In the genomic region with DNA sequence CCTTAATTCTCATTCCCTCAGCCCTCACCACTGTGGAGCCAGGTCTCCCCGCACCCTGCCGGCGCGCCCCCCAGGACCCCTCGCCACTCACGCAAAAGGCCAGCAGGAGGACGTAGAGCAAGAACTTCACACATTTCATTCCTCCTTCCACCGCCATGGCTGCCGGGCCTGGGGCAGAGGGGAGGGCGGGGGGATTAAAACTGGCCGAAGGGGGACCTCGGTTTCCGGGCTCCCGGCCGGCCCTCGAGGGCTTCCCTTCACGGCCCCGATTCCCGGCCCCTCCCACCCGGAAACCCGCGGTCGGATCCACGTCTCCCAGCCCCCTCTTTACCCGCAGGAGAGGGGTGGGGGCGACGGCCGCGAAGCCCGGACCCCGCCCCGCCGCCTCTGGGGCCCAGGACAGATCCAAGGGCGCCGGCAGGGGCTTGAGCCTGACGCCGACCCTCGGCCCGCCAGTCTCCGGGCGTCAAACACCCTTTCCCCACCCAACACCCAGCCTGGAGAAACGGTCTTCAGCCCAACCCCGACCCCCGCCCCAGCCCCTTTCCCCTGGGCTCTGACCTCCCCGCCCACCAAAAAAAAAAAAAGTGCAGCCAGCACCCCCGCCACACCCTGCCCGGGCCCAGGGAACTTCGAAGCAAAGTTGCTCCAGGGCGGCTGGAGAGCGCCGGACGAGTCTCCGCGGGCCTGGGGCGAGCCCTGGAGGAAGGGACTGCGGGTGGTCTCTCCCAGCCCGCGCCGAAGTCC, we compare ENCODE assay signal across 8 cellular contexts. TPM values are rescaled to one million over a fixed set of nuclear protein-coding genes. Genes with fewer than 3 reads are reported as not detected.
DNase-seq lines count a peak whose midpoint lies in the region; ATAC-seq and TF ChIP-seq lines count a peak whose summit lies in the region.

No MANE protein-coding gene starts in this region.

- H3K4me2 ChIP-seq in neural cell (ENCODE audit: low read length), result peak overlapping the region; percentile 90

- peaks cover 3% of the 10 kb centered on the region for H3K36me3 ChIP-seq in neural cell (ENCODE audit: insufficient read depth, low read length)

- peak overlapping the region; percentile 87 for H3K4me3 Mint-ChIP-seq in activated CD4-positive, alpha-beta memory T cell treated with anti-CD3 and anti-CD28 coated beads, Interleukin-2, amount 10 ng/mL, durations not matched to agents 7 days and 5 days

- H3K4me3 ChIP-seq in HL-60 (replicated peaks; ENCODE audit: insufficient read depth, low read length) (peak overlapping the region; percentile 57), neural cell (ENCODE audit: low read length) (peak overlapping the region; percentile 91)

- no peaks in the 10 kb centered on the region for H3K9me2 ChIP-seq in neural cell (ENCODE audit: insufficient read depth, low read length)

- no peak for TF ChIP-seq RAD21 in neural cell (conservative IDR thresholded peaks at IDR 0.05)

- peaks cover 44% of the 10 kb centered on the region for H3K4me1 Mint-ChIP-seq in activated CD4-positive, alpha-beta memory T cell treated with anti-CD3 and anti-CD28 coated beads, Interleukin-2, amount 10 ng/mL, durations not matched to agents 7 days and 5 days

- no peaks in the 10 kb centered on the region for H3F3A ChIP-seq in neural cell (ENCODE audit: insufficient read depth, low read length, poor library complexity, severe bottlenecking)

- POLR2A ChIA-PET in activated CD4-positive, alpha-beta memory T cell treated with anti-CD3 and anti-CD28 coated beads, Interleukin-2, amount 10 ng/mL, durations not matched to agents 7 days and 5 days (lab: Charles Lee), result interaction anchor here (1.0 to 3.0 kb wide), 9 partner anchors 10 to 375 kb away, joined by 3 to 84 read pairs (median 10); a partner anchor contains a TSS

- CTCF ChIA-PET in activated CD4-positive, alpha-beta memory T cell treated with anti-CD3 and anti-CD28 coated beads, Interleukin-2, amount 10 ng/mL, durations not matched to agents 7 days and 5 days (lab: Charles Lee), result interaction anchor here (1.1 to 3.0 kb wide), 3 partner anchors 8 to 10 kb away, joined by 3 to 54 read pairs (median 16); a partner anchor contains a TSS

- peaks cover 17% of the 10 kb centered on the region for H3K36me3 Mint-ChIP-seq in activated CD4-positive, alpha-beta memory T cell treated with anti-CD3 and anti-CD28 coated beads, Interleukin-2, amount 10 ng/mL, durations not matched to agents 7 days and 5 days (ENCODE audit: low read depth)

- H3K27me3 Mint-ChIP-seq in activated CD4-positive, alpha-beta memory T cell treated with anti-CD3 and anti-CD28 coated beads, Interleukin-2, amount 10 ng/mL, durations not matched to agents 7 days and 5 days, result no peaks in the 10 kb centered on the region

- DNase-seq in COR-L47 (lab: John Stamatoyannopoulos, UW), result peak; percentile 27
- DNase-seq in HL-60 (ENCODE audit: low read depth in 1 of 2, low spot score in 1 of 2), result no peak
- peak; percentile 37 for DNase-seq in activated CD4-positive, alpha-beta memory T cell treated with anti-CD3 and anti-CD28 coated beads, Interleukin-2, amount 10 ng/mL, durations not matched to agents 7 days and 5 days
- DNase-seq in foreskin melanocyte, result peak; percentile 75
- DNase-seq in GM13976 (ENCODE audit: low spot score), result no peak
- no peak for DNase-seq in NCI-H1048 (lab: John Stamatoyannopoulos, UW)

- no peaks in the 10 kb centered on the region for H3K9me3 Mint-ChIP-seq in activated CD4-positive, alpha-beta memory T cell treated with anti-CD3 and anti-CD28 coated beads, Interleukin-2, amount 10 ng/mL, durations not matched to agents 7 days and 5 days

- ATAC-seq in GM18907 (IDR thresholded peaks at IDR 0.05; ENCODE audit: unreplicated experiment), result peak; percentile 16

- TF ChIP-seq CTCF in HL-60 (IDR thresholded peaks at IDR 0.05; ENCODE audit: insufficient read depth, low read length), result no peak
- no peak for TF ChIP-seq CTCF in neural cell (IDR thresholded peaks at IDR 0.05; ENCODE audit: poor library complexity, severe bottlenecking)
- TF ChIP-seq CTCF in GM13976 (IDR thresholded peaks at IDR 0.05; ENCODE audit: borderline replicate concordance, control extremely low read depth, extremely low read depth, insufficient read depth, missing control alignments), result no peak

- in situ Hi-C loops in GM13976 (cut with MboI; ENCODE audit: low sequenced_read_pairs, unreplicated experiment), result no loop called here

- no peak for TF ChIP-seq EP300 in neural cell (conservative IDR thresholded peaks at IDR 0.05; ENCODE audit: poor library complexity, severe bottlenecking)

- H3K27ac ChIP-seq in HL-60 (replicated peaks) (peak overlapping the region; percentile 86), neural cell (ENCODE audit: low read length) (peak overlapping the region; percentile 100)

- H3K79me2 ChIP-seq in neural cell (replicated peaks; ENCODE audit: insufficient read depth, low read length), result peaks cover 24% of the 10 kb centered on the region

- no peaks in the 10 kb centered on the region for H4K20me1 ChIP-seq in neural cell (ENCODE audit: insufficient read depth)

- peak overlapping the region; percentile 57 for H3K27ac Mint-ChIP-seq in activated CD4-positive, alpha-beta memory T cell treated with anti-CD3 and anti-CD28 coated beads, Interleukin-2, amount 10 ng/mL, durations not matched to agents 7 days and 5 days

- H3K9me3 ChIP-seq in neural cell (ENCODE audit: low read length), result no peaks in the 10 kb centered on the region

- H3K27me3 ChIP-seq in HL-60 (ENCODE audit: insufficient read depth, poor library complexity, severe bottlenecking) (no peaks in the 10 kb centered on the region), neural cell (ENCODE audit: insufficient read depth, low read depth, low read length) (no peaks in the 10 kb centered on the region)

- H2AFZ ChIP-seq in neural cell (ENCODE audit: low read depth, low read length), result no peak overlapping the region

- peak overlapping the region; percentile 97 for H3K9ac ChIP-seq in neural cell (ENCODE audit: low read length)

TF ChIP-seq in neural cell, 6 proteins besides CTCF, POLR2A, EP300 and RAD21:
- TF ChIP-seq POLR2AphosphoS5 (IDR thresholded peaks at IDR 0.05) (peak; percentile 29), EZH2 (IDR thresholded peaks at IDR 0.05; ENCODE audit: borderline replicate concordance, insufficient read depth, low read length, poor library complexity, severe bottlenecking) (no peak), SMC3 (conservative IDR thresholded peaks at IDR 0.05; ENCODE audit: poor library complexity) (no peak), MXI1 (conservative IDR thresholded peaks at IDR 0.05; ENCODE audit: poor library complexity, severe bottlenecking) (no peak), TAF1 (IDR thresholded peaks at IDR 0.05; ENCODE audit: low read depth) (peak; percentile 16)
- TF ChIP-seq, protein P1, sequence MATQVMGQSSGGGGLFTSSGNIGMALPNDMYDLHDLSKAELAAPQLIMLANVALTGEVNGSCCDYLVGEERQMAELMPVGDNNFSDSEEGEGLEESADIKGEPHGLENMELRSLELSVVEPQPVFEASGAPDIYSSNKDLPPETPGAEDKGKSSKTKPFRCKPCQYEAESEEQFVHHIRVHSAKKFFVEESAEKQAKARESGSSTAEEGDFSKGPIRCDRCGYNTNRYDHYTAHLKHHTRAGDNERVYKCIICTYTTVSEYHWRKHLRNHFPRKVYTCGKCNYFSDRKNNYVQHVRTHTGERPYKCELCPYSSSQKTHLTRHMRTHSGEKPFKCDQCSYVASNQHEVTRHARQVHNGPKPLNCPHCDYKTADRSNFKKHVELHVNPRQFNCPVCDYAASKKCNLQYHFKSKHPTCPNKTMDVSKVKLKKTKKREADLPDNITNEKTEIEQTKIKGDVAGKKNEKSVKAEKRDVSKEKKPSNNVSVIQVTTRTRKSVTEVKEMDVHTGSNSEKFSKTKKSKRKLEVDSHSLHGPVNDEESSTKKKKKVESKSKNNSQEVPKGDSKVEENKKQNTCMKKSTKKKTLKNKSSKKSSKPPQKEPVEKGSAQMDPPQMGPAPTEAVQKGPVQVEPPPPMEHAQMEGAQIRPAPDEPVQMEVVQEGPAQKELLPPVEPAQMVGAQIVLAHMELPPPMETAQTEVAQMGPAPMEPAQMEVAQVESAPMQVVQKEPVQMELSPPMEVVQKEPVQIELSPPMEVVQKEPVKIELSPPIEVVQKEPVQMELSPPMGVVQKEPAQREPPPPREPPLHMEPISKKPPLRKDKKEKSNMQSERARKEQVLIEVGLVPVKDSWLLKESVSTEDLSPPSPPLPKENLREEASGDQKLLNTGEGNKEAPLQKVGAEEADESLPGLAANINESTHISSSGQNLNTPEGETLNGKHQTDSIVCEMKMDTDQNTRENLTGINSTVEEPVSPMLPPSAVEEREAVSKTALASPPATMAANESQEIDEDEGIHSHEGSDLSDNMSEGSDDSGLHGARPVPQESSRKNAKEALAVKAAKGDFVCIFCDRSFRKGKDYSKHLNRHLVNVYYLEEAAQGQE (IDR thresholded peaks at IDR 0.05; ENCODE audit: borderline replicate concordance), result no peak
TF ChIP-seq in neural cell: peak in this region for 2.

RNA-seq across cellular contexts. Expression of a gene that starts 0.5 kb away (rescaled TPM):
- 100 to 1,000 TPM; 177 to 185 TPM for total RNA-seq in activated CD4-positive, alpha-beta memory T cell treated with anti-CD3 and anti-CD28 coated beads, Interleukin-2, amount 10 ng/mL, durations not matched to agents 7 days and 5 days
- 217 and 246 TPM in 2 replicates for polyA plus RNA-seq in neural cell
- 108 and 122 TPM in 2 replicates for polyA minus RNA-seq in neural cell

RNA-seq across cellular contexts. Expression of a gene that starts 8.2 kb away (rescaled TPM):
- 10 to 100 TPM in 1 of 2 experiments, 1 to 10 TPM in 1; 9.5 to 10.5 TPM for total RNA-seq in activated CD4-positive, alpha-beta memory T cell treated with anti-CD3 and anti-CD28 coated beads, Interleukin-2, amount 10 ng/mL, durations not matched to agents 7 days and 5 days
- polyA plus RNA-seq in neural cell, result 3.4 and 6.6 TPM in 2 replicates
- 2.0 and 2.7 TPM in 2 replicates for polyA minus RNA-seq in neural cell

RNA-seq across cellular contexts. Expression of a gene that starts 12.5 kb away (rescaled TPM):
- total RNA-seq in activated CD4-positive, alpha-beta memory T cell treated with anti-CD3 and anti-CD28 coated beads, Interleukin-2, amount 10 ng/mL, durations not matched to agents 7 days and 5 days, result 100 to 1,000 TPM; 156 to 162 TPM
- polyA plus RNA-seq in neural cell, result 217 and 261 TPM in 2 replicates
- 24.8 and 35.9 TPM in 2 replicates for polyA minus RNA-seq in neural cell

RNA-seq across cellular contexts. Expression of a gene that starts 14.6 kb away (rescaled TPM):
- 1 to 10 TPM; 7.2 to 7.9 TPM for total RNA-seq in activated CD4-positive, alpha-beta memory T cell treated with anti-CD3 and anti-CD28 coated beads, Interleukin-2, amount 10 ng/mL, durations not matched to agents 7 days and 5 days
- polyA plus RNA-seq in neural cell, result 14.7 and 16.0 TPM in 2 replicates
- polyA minus RNA-seq in neural cell, result 27.0 and 31.7 TPM in 2 replicates

RNA-seq across cellular contexts. Expression of a gene that starts 20.7 kb away (rescaled TPM):
- total RNA-seq in activated CD4-positive, alpha-beta memory T cell treated with anti-CD3 and anti-CD28 coated beads, Interleukin-2, amount 10 ng/mL, durations not matched to agents 7 days and 5 days, result 1 to 10 TPM; 1.9 to 2.0 TPM
- 13.5 and 17.1 TPM in 2 replicates for polyA plus RNA-seq in neural cell
- 6.5 and 6.6 TPM in 2 replicates for polyA minus RNA-seq in neural cell

Comparison
In these comparisons a context has a peak if more than half of its experiments do, and no peak if none do; other contexts are left out.
1. DNase-seq: peak in COR-L47 (single experiment), activated CD4-positive, alpha-beta memory T cell treated with anti-CD3 and anti-CD28 coated beads, Interleukin-2, amount 10 ng/mL, durations not matched to agents 7 days and 5 days (single experiment) and foreskin melanocyte (single experiment); none in HL-60 (0 of 2), GM13976 (single experiment) and NCI-H1048 (single experiment).